In genomic region chr13:92122454-92122853, GRCh38 we compare ENCODE assay signal across 26 cellular contexts.
"Had no signal": no experiment of that assay in that cellular context is flagged by ENCODE, and none has a peak within 500 bp of the region (broad histone marks: within the 10 kb centered on the region; RNA-seq: fewer than 3 reads in every experiment).

No MANE protein-coding gene starts in this region.

- H3K27ac Mint-ChIP-seq: activated naive CD8-positive, alpha-beta T cell treated with anti-CD3 and anti-CD28 coated beads, Interleukin-2, amount 10 ng/mL, durations not matched to agents 7 days and 5 days; activated T-cell treated with anti-CD3 and anti-CD28 coated beads, Interleukin-2, amount 50 U/mL, for 24 hours; activated T-helper 2 cell treated with anti-CD3 and anti-CD28 coated beads, Interferon-gamma antibody, Interleukin-2, Interleukin-4, amounts not matched to agents 10 μg/mL and 5 μg/mL and 100 μg/mL, durations not matched to agents 14 hours and 24 hours and 36 hours; stimulated activated effector memory CD8-positive, alpha-beta T cell treated with anti-CD3 and anti-CD28 coated beads, Interleukin-12 subunit alpha, Interleukin-12 subunit beta, amount 100 ng/mL, for 72 hours; stimulated activated naive CD8-positive, alpha-beta T cell treated with anti-CD3 and anti-CD28 coated beads, Interleukin-15, amount 100 ng/mL, for 72 hours; T-helper 1 cell treated with Interleukin-12 subunit alpha and Interleukin-12 subunit beta and Interleukin-4 antibody, amounts not matched to agents 30 μg/mL and 1 μg/mL, for 36 hours; WTC11 had no signal

- H3K4me1 ChIP-seq: heart right ventricle, parathyroid adenoma, tibial artery had no signal

- H3K36me3 Mint-ChIP-seq: activated naive CD8-positive, alpha-beta T cell treated with anti-CD3 and anti-CD28 coated beads, Interleukin-2, amount 10 ng/mL, durations not matched to agents 7 days and 5 days; stimulated activated effector memory CD8-positive, alpha-beta T cell treated with anti-CD3 and anti-CD28 coated beads, Interleukin-12 subunit alpha, Interleukin-12 subunit beta, amount 100 ng/mL, for 72 hours had no signal

- H3K9me3 Mint-ChIP-seq: T-helper 1 cell treated with Interleukin-12 subunit alpha and Interleukin-12 subunit beta and Interleukin-4 antibody, amounts not matched to agents 30 μg/mL and 1 μg/mL, for 36 hours had no signal

- H3K4me3 ChIP-seq: cardiac muscle cell, heart right ventricle, mucosa of descending colon, tibial artery had no signal

- H3K27me3 ChIP-seq: cardiac muscle cell, heart right ventricle, tibial artery had no signal

- H3K27me3 Mint-ChIP-seq: activated naive CD8-positive, alpha-beta T cell treated with anti-CD3 and anti-CD28 coated beads, Interleukin-2, amount 10 ng/mL, durations not matched to agents 7 days and 5 days; activated T-cell treated with anti-CD3 and anti-CD28 coated beads, Interleukin-2, amount 50 U/mL, for 24 hours; stimulated activated naive CD8-positive, alpha-beta T cell treated with anti-CD3 and anti-CD28 coated beads, Interleukin-15, amount 100 ng/mL, for 72 hours had no signal

- DNase-seq: activated CD8-positive, alpha-beta memory T cell treated with anti-CD3 and anti-CD28 coated beads for 24 hours; activated CD8-positive, alpha-beta memory T cell treated with anti-CD3 and anti-CD28 coated beads, Interleukin-2, amount 50 U/mL, for 4 hours; activated naive CD4-positive, alpha-beta T cell; activated naive CD8-positive, alpha-beta T cell treated with anti-CD3 and anti-CD28 coated beads, Interleukin-2, amount 10 ng/mL, durations not matched to agents 7 days and 5 days; activated T-cell treated with anti-CD3 and anti-CD28 coated beads, Interleukin-2, amount 50 U/mL, for 24 hours; amygdala; effector CD4-positive, alpha-beta T cell; heart right ventricle; left colon; mesenchymal stem cell; mucosa of descending colon; nucleus accumbens; small intestine; stimulated activated CD4-positive, alpha-beta T cell treated with anti-CD3 and anti-CD28 coated beads, Interleukin-2, amount 100 ng/mL, for 24 hours; stimulated activated naive CD8-positive, alpha-beta T cell treated with anti-CD3 and anti-CD28 coated beads, Interleukin-15, amount 100 ng/mL, for 72 hours; T1000; tibial artery had no signal

- H3K4me1 Mint-ChIP-seq: activated naive CD8-positive, alpha-beta T cell treated with anti-CD3 and anti-CD28 coated beads, Interleukin-2, amount 10 ng/mL, durations not matched to agents 7 days and 5 days; stimulated activated effector memory CD8-positive, alpha-beta T cell treated with anti-CD3 and anti-CD28 coated beads, Interleukin-12 subunit alpha, Interleukin-12 subunit beta, amount 100 ng/mL, for 72 hours; stimulated activated naive CD8-positive, alpha-beta T cell treated with anti-CD3 and anti-CD28 coated beads, Interleukin-15, amount 100 ng/mL, for 72 hours had no signal

- H2AFZ ChIP-seq: parathyroid adenoma had no signal

- FAIRE-seq: endometrium, keratinocyte, small intestine had no signal

- H3K9ac ChIP-seq: parathyroid adenoma had no signal

- H3K36me3 ChIP-seq: cardiac muscle cell, heart right ventricle, tibial artery had no signal

- H3K9me3 ChIP-seq: mucosa of descending colon, tibial artery had no signal

- H3K4me3 Mint-ChIP-seq: activated naive CD8-positive, alpha-beta T cell treated with anti-CD3 and anti-CD28 coated beads, Interleukin-2, amount 10 ng/mL, durations not matched to agents 7 days and 5 days; activated T-cell treated with anti-CD3 and anti-CD28 coated beads, Interleukin-2, amount 50 U/mL, for 24 hours; stimulated activated effector memory CD8-positive, alpha-beta T cell treated with anti-CD3 and anti-CD28 coated beads, Interleukin-12 subunit alpha, Interleukin-12 subunit beta, amount 100 ng/mL, for 72 hours; stimulated activated naive CD8-positive, alpha-beta T cell treated with anti-CD3 and anti-CD28 coated beads, Interleukin-15, amount 100 ng/mL, for 72 hours; T-helper 1 cell treated with Interleukin-12 subunit alpha and Interleukin-12 subunit beta and Interleukin-4 antibody, amounts not matched to agents 30 μg/mL and 1 μg/mL, for 36 hours; WTC11 had no signal

- ATAC-seq: heart right ventricle; left colon; mucosa of descending colon; sciatic nerve; stimulated activated effector memory CD8-positive, alpha-beta T cell treated with anti-CD3 and anti-CD28 coated beads, Interleukin-12 subunit alpha, Interleukin-12 subunit beta, amount 100 ng/mL, for 72 hours; stimulated activated naive CD8-positive, alpha-beta T cell treated with anti-CD3 and anti-CD28 coated beads, Interleukin-15, amount 100 ng/mL, for 72 hours; WTC11 had no signal

- H3K27ac ChIP-seq: cardiac muscle cell, heart right ventricle, parathyroid adenoma, tibial artery had no signal

- H3K79me2 ChIP-seq: parathyroid adenoma had no signal
